Comparison of ENCODE assay signal across 8 cellular contexts in the genomic region with DNA sequence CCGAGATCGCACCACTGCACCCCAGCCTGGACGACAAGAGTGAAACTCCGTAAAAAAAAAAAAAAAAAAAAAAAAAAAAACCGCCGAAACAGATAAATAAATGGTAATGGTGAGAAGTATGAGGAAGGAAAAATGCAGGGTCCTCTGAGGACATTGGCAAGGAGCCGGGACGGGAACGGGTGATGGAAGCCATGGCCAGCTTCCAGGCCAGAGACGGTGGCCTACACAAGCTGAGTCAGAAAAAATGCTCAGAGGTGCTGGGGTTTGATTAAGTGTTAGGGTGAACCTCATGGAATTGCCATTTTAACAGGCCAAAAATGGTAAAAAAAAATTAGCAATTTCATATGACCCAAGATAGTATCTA. TPM values are rescaled to one million over a fixed set of nuclear protein-coding genes. Genes with fewer than 3 reads are reported as not detected.
DNase-seq lines count a peak whose midpoint lies in the region; ATAC-seq and TF ChIP-seq lines count a peak whose summit lies in the region.

No MANE protein-coding gene starts in this region.

- no peaks in the 10 kb centered on the region for H3K9me3 Mint-ChIP-seq in Caco-2 (ENCODE audit: unreplicated experiment)

- no peaks in the 10 kb centered on the region for H3K27me3 Mint-ChIP-seq in Caco-2 (ENCODE audit: insufficient read depth, unreplicated experiment)

- TF ChIP-seq POLR2A in suprapubic skin (IDR thresholded peaks at IDR 0.05): no peak

- ATAC-seq in GM21360 (IDR thresholded peaks at IDR 0.05; ENCODE audit: unreplicated experiment): no peak
- ATAC-seq in HG03521 (IDR thresholded peaks at IDR 0.05; ENCODE audit: unreplicated experiment): no peak

- CTCF ChIA-PET in Caco-2 (lab: Charles Lee): interaction anchor here (2.0 kb wide), 1 partner anchor 68 kb away, joined by 10 read pairs; no protein-coding TSS in a partner anchor

- no peaks in the 10 kb centered on the region for H3K9me2 ChIP-seq in Loucy (replicated peaks; ENCODE audit: low read depth, low read length)

- peaks cover 16% of the 10 kb centered on the region; the same call in 1 of the 2 replicates for H3K79me2 ChIP-seq in Loucy (ENCODE audit: insufficient read depth, low read length)

- H3K4me3 ChIP-seq in Caco-2 (ENCODE audit: low read depth, low read length) (peak overlapping the region; percentile 64), Loucy (ENCODE audit: low read length, poor library complexity, severe bottlenecking) (peak overlapping the region; percentile 88), brain microvascular endothelial cell (ENCODE audit: low read depth, low read length) (peak overlapping the region; percentile 80), suprapubic skin (peak overlapping the region; percentile 87)

- TSS peak; percentile 90 for BruUV-seq in Caco-2 (replicated peaks; lab: Mats Ljungman, UMichigan)

- no peaks in the 10 kb centered on the region for H4K20me1 ChIP-seq in Loucy (ENCODE audit: insufficient read depth, low read length, poor library complexity, severe bottlenecking)

- H3F3A ChIP-seq in Loucy (ENCODE audit: low read depth): no peaks in the 10 kb centered on the region

- DNase-seq in Caco-2 (no peak), brain microvascular endothelial cell (peak; percentile 93), left kidney (ENCODE audit: low read depth, low spot score) (peak; percentile 53), suprapubic skin (ENCODE audit: low spot score in 2 of 2) (peak in 1 of 2 donors; percentile 89), DMS153 treated with DMSO at 0.1 percent for 48 hours (lab: John Stamatoyannopoulos, UW; ENCODE audit: unreplicated experiment) (no peak)

- H3K4me2 ChIP-seq in Loucy (ENCODE audit: low read depth, low read length, poor library complexity, severe bottlenecking): peak overlapping the region; percentile 88

- H3K4me1 ChIP-seq in Caco-2 (no peaks in the 10 kb centered on the region), Loucy (ENCODE audit: insufficient read depth, low read length, poor library complexity, severe bottlenecking) (peaks cover 19% of the 10 kb centered on the region), suprapubic skin (peaks cover 40% of the 10 kb centered on the region)

- peak overlapping the region; percentile 67 for H3K9ac ChIP-seq in Loucy (ENCODE audit: low read depth, low read length, poor library complexity, severe bottlenecking)

- TF ChIP-seq EP300 in suprapubic skin (IDR thresholded peaks at IDR 0.05): no peak

- TF ChIP-seq CTCF in Caco-2 (IDR thresholded peaks at IDR 0.05; ENCODE audit: insufficient read depth in 1 of 2, low read depth in 1 of 2, low read length in 1 of 2, severe bottlenecking in 1 of 2, unreplicated experiment in 1 of 2): no peak
- no peak for TF ChIP-seq CTCF in Loucy (conservative IDR thresholded peaks at IDR 0.05; ENCODE audit: low read length)
- no peak for TF ChIP-seq CTCF in brain microvascular endothelial cell (IDR thresholded peaks at IDR 0.05; ENCODE audit: low read depth, low read length, missing control alignments)
- no peak for TF ChIP-seq CTCF in suprapubic skin (IDR thresholded peaks at IDR 0.05)

- peaks cover 9% of the 10 kb centered on the region for H3K4me1 Mint-ChIP-seq in Caco-2 (ENCODE audit: low read depth, unreplicated experiment)

- POLR2A ChIA-PET in Caco-2 (lab: Charles Lee): interaction anchor here (1.5 to 1.7 kb wide), 2 partner anchors 30 to 342 kb away, joined by 5 to 9 read pairs; a partner anchor contains a TSS

- no peaks in the 10 kb centered on the region for H3K27me3 ChIP-seq in Caco-2 (replicated peaks; ENCODE audit: control insufficient read depth, insufficient read depth, low read length)
- no peaks in the 10 kb centered on the region for H3K27me3 ChIP-seq in Loucy (ENCODE audit: insufficient read depth, low read length, poor library complexity, severe bottlenecking)
- no peaks in the 10 kb centered on the region for H3K27me3 ChIP-seq in brain microvascular endothelial cell (replicated peaks)
- no peaks in the 10 kb centered on the region for H3K27me3 ChIP-seq in suprapubic skin

- 0% methylated on average over 10 of the region's 10 CpGs for WGBS in suprapubic skin

- H2AFZ ChIP-seq in Loucy (ENCODE audit: low read length): peak overlapping the region; percentile 98

- H3K9me3 ChIP-seq in Caco-2 (no peaks in the 10 kb centered on the region), Loucy (ENCODE audit: insufficient read depth, low read depth, low read length) (no peaks in the 10 kb centered on the region), suprapubic skin (no peaks in the 10 kb centered on the region)

- H3K27ac Mint-ChIP-seq in Caco-2 (ENCODE audit: unreplicated experiment): peak overlapping the region; percentile 99

- H3K36me3 Mint-ChIP-seq in Caco-2 (ENCODE audit: insufficient read depth, unreplicated experiment): peaks cover 12% of the 10 kb centered on the region

- H3K27ac ChIP-seq in brain microvascular endothelial cell: peak overlapping the region; percentile 92
- H3K27ac ChIP-seq in suprapubic skin: peak overlapping the region; percentile 83

- in situ Hi-C loops in brain microvascular endothelial cell (cut with HindIII; ENCODE audit: low pct_ligation_motif_present, low sequenced_read_pairs): no loop called here

- H3K4me3 Mint-ChIP-seq in Caco-2 (ENCODE audit: unreplicated experiment): peak overlapping the region; percentile 97

- no peaks in the 10 kb centered on the region for H3K36me3 ChIP-seq in Caco-2 (ENCODE audit: control insufficient read depth, insufficient read depth, low read length)
- no peaks in the 10 kb centered on the region for H3K36me3 ChIP-seq in Loucy (ENCODE audit: insufficient read depth, low read length)
- H3K36me3 ChIP-seq in brain microvascular endothelial cell (replicated peaks): no peaks in the 10 kb centered on the region
- no peaks in the 10 kb centered on the region for H3K36me3 ChIP-seq in suprapubic skin

- intact Hi-C loops in Caco-2 (cut with micrococcal nuclease; ENCODE audit: unreplicated experiment): loop anchor here (2.0 to 10.0 kb wide), 2 partner anchors 20 to 50 kb away; a partner anchor contains a TSS

RNA-seq across cellular contexts. Expression of a gene that starts 0.9 kb away (rescaled TPM):
- 4.0 and 5.7 TPM in 2 replicates for total RNA-seq in Caco-2 (2022)
- total RNA-seq in suprapubic skin: 10 to 100 TPM; 11.4 to 19.5 (median 16.3) TPM

RNA-seq across cellular contexts. Expression of a gene that starts 20.1 kb away (rescaled TPM):
- 107 and 113 TPM in 2 replicates for total RNA-seq in Caco-2 (2022)
- 100 to 1,000 TPM in 3 of 4 donors, 10 to 100 TPM in 1; 84.2 to 150 (median 124) TPM for total RNA-seq in suprapubic skin

RNA-seq across cellular contexts. Expression of a gene that starts 30.0 kb away (rescaled TPM):
- total RNA-seq in Caco-2 (2022): 23.3 and 25.7 TPM in 2 replicates
- 100 to 1,000 TPM in 1 of 4 donors, 10 to 100 TPM in 3; 51.5 to 122 (median 69.6) TPM for total RNA-seq in suprapubic skin

Comparison
In these comparisons a context has a peak if more than half of its experiments do, and no peak if none do; other contexts are left out.
1. DNase-seq: peak in brain microvascular endothelial cell (single experiment) and left kidney (single experiment); none in Caco-2 (0 of 2) and DMS153 treated with DMSO at 0.1 percent for 48 hours (single experiment).
2. Peak in every context shown above with its lines, with median percentiles within 50 percentile points of each other: H3K4me3 ChIP-seq.